Comparison of ENCODE assay signal across 8 cellular contexts in the genomic region with DNA sequence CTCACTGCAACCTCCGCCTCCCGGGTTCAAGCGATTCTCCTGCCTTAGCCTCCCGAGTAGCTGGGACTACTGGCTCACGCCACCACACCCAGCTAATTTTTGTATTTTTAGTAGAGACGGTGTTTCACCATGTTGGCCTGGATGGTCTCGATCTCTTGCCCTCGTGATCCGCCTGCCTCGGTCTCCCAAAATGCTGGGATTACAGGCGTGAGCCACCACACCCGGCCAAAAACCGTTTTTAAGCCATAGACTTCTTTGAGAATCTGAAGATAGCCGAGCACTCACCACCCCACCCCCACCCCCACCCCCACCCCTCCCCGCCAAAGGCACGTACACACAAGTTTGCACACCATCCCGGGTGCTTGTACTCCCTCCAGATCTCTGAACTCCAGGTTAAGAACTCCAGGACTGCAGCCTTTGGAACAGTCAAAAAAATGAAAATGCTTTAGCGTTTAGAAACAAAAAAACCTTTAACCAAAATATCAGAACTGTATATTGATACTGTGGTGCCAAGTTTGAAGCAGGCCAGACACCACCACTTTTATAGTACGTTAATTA. TPM values are rescaled to one million over a fixed set of nuclear protein-coding genes. Genes with fewer than 3 reads are reported as not detected.
DNase-seq lines count a peak whose midpoint lies in the region; ATAC-seq and TF ChIP-seq lines count a peak whose summit lies in the region.

No MANE protein-coding gene starts in this region.

- no peak for TF ChIP-seq CTCF in kidney epithelial cell (IDR thresholded peaks at IDR 0.05; ENCODE audit: insufficient read depth, low read length, poor library complexity, severe bottlenecking)
- no peak for TF ChIP-seq CTCF in tibial artery (IDR thresholded peaks at IDR 0.05)

- peaks cover 28% of the 10 kb centered on the region for H3K4me1 Mint-ChIP-seq in activated CD8-positive, alpha-beta memory T cell treated with anti-CD3 and anti-CD28 coated beads, Interleukin-2, amount 10 ng/mL, durations not matched to agents 7 days and 5 days
- H3K4me1 Mint-ChIP-seq in activated T-helper 1 cell treated with anti-CD3 and anti-CD28 coated beads, Interleukin-12 subunit alpha, Interleukin-12 subunit beta, Interleukin-2, Interleukin-4 antibody, amounts not matched to agents 30 ng/mL and 10 ng/mL and 1 ng/mL, durations not matched to agents 14 hours and 24 hours and 36 hours (ENCODE audit: low read depth): peaks cover 38% of the 10 kb centered on the region

- H3K4me3 ChIP-seq in kidney epithelial cell (ENCODE audit: low read depth, low read length): peak overlapping the region; percentile 64
- H3K4me3 ChIP-seq in tibial artery: peak overlapping the region; percentile 97 to 98

- CTCF ChIA-PET in activated CD8-positive, alpha-beta memory T cell treated with anti-CD3 and anti-CD28 coated beads, Interleukin-2, amount 10 ng/mL, durations not matched to agents 7 days and 5 days (lab: Charles Lee): interaction anchor here (0.7 kb wide), 2 partner anchors 289 to 428 kb away, joined by 3 to 4 read pairs; no protein-coding TSS in a partner anchor

- H3K27me3 ChIP-seq in kidney epithelial cell (ENCODE audit: control insufficient read depth, insufficient read depth, low read length): no peaks in the 10 kb centered on the region
- no peaks in the 10 kb centered on the region for H3K27me3 ChIP-seq in tibial artery

- H3K27me3 Mint-ChIP-seq in activated CD8-positive, alpha-beta memory T cell treated with anti-CD3 and anti-CD28 coated beads, Interleukin-2, amount 10 ng/mL, durations not matched to agents 7 days and 5 days: no peaks in the 10 kb centered on the region
- H3K27me3 Mint-ChIP-seq in activated T-helper 1 cell treated with anti-CD3 and anti-CD28 coated beads, Interleukin-12 subunit alpha, Interleukin-12 subunit beta, Interleukin-2, Interleukin-4 antibody, amounts not matched to agents 30 ng/mL and 10 ng/mL and 1 ng/mL, durations not matched to agents 14 hours and 24 hours and 36 hours (ENCODE audit: insufficient read depth): peaks cover 3% of the 10 kb centered on the region

- DNase-seq in activated CD8-positive, alpha-beta memory T cell treated with anti-CD3 and anti-CD28 coated beads, Interleukin-2, amount 10 ng/mL, durations not matched to agents 7 days and 5 days: no peak
- DNase-seq in activated CD8-positive, alpha-beta memory T cell treated with anti-CD3 and anti-CD28 coated beads, Interleukin-2, amount 50 U/mL, for 4 hours: no peak
- DNase-seq in activated T-helper 1 cell treated with anti-CD3 and anti-CD28 coated beads, Interleukin-12 subunit alpha, Interleukin-12 subunit beta, Interleukin-2, Interleukin-4 antibody, amounts not matched to agents 30 ng/mL and 10 ng/mL and 1 ng/mL, durations not matched to agents 14 hours and 24 hours and 36 hours (ENCODE audit: low spot score): no peak
- DNase-seq in kidney epithelial cell (ENCODE audit: low read depth) (no peak), tibial artery (no peak), NCI-H2196 (lab: John Stamatoyannopoulos, UW; ENCODE audit: unreplicated experiment) (no peak), SKM-1 (lab: John Stamatoyannopoulos, UW; ENCODE audit: unreplicated experiment) (no peak)

- H3K36me3 ChIP-seq in kidney epithelial cell (ENCODE audit: control insufficient read depth, insufficient read depth, low read length) (no peaks in the 10 kb centered on the region), tibial artery (no peaks in the 10 kb centered on the region)

- intact Hi-C loops in activated T-helper 1 cell treated with anti-CD3 and anti-CD28 coated beads, Interleukin-12 subunit alpha, Interleukin-12 subunit beta, Interleukin-2, Interleukin-4 antibody, amounts not matched to agents 30 ng/mL and 10 ng/mL and 1 ng/mL, durations not matched to agents 14 hours and 24 hours and 36 hours (cut with micrococcal nuclease): loop anchor here (1.0 to 10.0 kb wide), 4 partner anchors 44 to 414 kb away; a partner anchor contains a TSS
- intact Hi-C loops in tibial artery (cut with DNase I; ENCODE audit: low total_unique reads): loop anchor here (5.0 kb wide), 1 partner anchor 79 kb away; no protein-coding TSS in a partner anchor

- H3K36me3 Mint-ChIP-seq in activated CD8-positive, alpha-beta memory T cell treated with anti-CD3 and anti-CD28 coated beads, Interleukin-2, amount 10 ng/mL, durations not matched to agents 7 days and 5 days: peaks cover 30% of the 10 kb centered on the region
- H3K36me3 Mint-ChIP-seq in activated T-helper 1 cell treated with anti-CD3 and anti-CD28 coated beads, Interleukin-12 subunit alpha, Interleukin-12 subunit beta, Interleukin-2, Interleukin-4 antibody, amounts not matched to agents 30 ng/mL and 10 ng/mL and 1 ng/mL, durations not matched to agents 14 hours and 24 hours and 36 hours (ENCODE audit: low read depth): peaks cover 16% of the 10 kb centered on the region

- peak overlapping the region; percentile 97 for H3K27ac ChIP-seq in tibial artery

- H3K4me3 Mint-ChIP-seq in activated CD8-positive, alpha-beta memory T cell treated with anti-CD3 and anti-CD28 coated beads, Interleukin-2, amount 10 ng/mL, durations not matched to agents 7 days and 5 days: peak overlapping the region; percentile 99
- H3K4me3 Mint-ChIP-seq in activated T-helper 1 cell treated with anti-CD3 and anti-CD28 coated beads, Interleukin-12 subunit alpha, Interleukin-12 subunit beta, Interleukin-2, Interleukin-4 antibody, amounts not matched to agents 30 ng/mL and 10 ng/mL and 1 ng/mL, durations not matched to agents 14 hours and 24 hours and 36 hours: peak overlapping the region; percentile 99

- H3K4me1 ChIP-seq in tibial artery: peaks cover 0 to 48% (median 27%) of the 10 kb centered on the region in 4 donors

- peak overlapping the region; percentile 93 for H3K27ac Mint-ChIP-seq in activated CD8-positive, alpha-beta memory T cell treated with anti-CD3 and anti-CD28 coated beads, Interleukin-2, amount 10 ng/mL, durations not matched to agents 7 days and 5 days
- peak overlapping the region; percentile 88 for H3K27ac Mint-ChIP-seq in activated T-helper 1 cell treated with anti-CD3 and anti-CD28 coated beads, Interleukin-12 subunit alpha, Interleukin-12 subunit beta, Interleukin-2, Interleukin-4 antibody, amounts not matched to agents 30 ng/mL and 10 ng/mL and 1 ng/mL, durations not matched to agents 14 hours and 24 hours and 36 hours

- no peak for ATAC-seq in activated CD8-positive, alpha-beta memory T cell treated with anti-CD3 and anti-CD28 coated beads, Interleukin-2, amount 10 ng/mL, durations not matched to agents 7 days and 5 days
- ATAC-seq in GM18909 (IDR thresholded peaks at IDR 0.05; ENCODE audit: poor library complexity, unreplicated experiment): no peak

- no peaks in the 10 kb centered on the region for H3K9me3 Mint-ChIP-seq in activated CD8-positive, alpha-beta memory T cell treated with anti-CD3 and anti-CD28 coated beads, Interleukin-2, amount 10 ng/mL, durations not matched to agents 7 days and 5 days (ENCODE audit: low read depth)
- no peaks in the 10 kb centered on the region for H3K9me3 Mint-ChIP-seq in activated T-helper 1 cell treated with anti-CD3 and anti-CD28 coated beads, Interleukin-12 subunit alpha, Interleukin-12 subunit beta, Interleukin-2, Interleukin-4 antibody, amounts not matched to agents 30 ng/mL and 10 ng/mL and 1 ng/mL, durations not matched to agents 14 hours and 24 hours and 36 hours

- no peaks in the 10 kb centered on the region for H3K9me3 ChIP-seq in tibial artery

RNA-seq across cellular contexts. Expression of a gene that starts 1.5 kb away (rescaled TPM):
- 10 to 100 TPM; 89.5 to 90.8 TPM for total RNA-seq in activated CD8-positive, alpha-beta memory T cell treated with anti-CD3 and anti-CD28 coated beads, Interleukin-2, amount 10 ng/mL, durations not matched to agents 7 days and 5 days
- 78.2 and 79.2 TPM in 2 replicates for total RNA-seq in activated T-helper 1 cell treated with anti-CD3 and anti-CD28 coated beads, Interleukin-12 subunit alpha, Interleukin-12 subunit beta, Interleukin-2, Interleukin-4 antibody, amounts not matched to agents 30 ng/mL and 10 ng/mL and 1 ng/mL, durations not matched to agents 14 hours and 24 hours and 36 hours
- 47.7 and 51.1 TPM in 2 replicates for total RNA-seq in kidney epithelial cell

RNA-seq across cellular contexts. Expression of a gene that starts 48.3 kb away (rescaled TPM):
- total RNA-seq in activated CD8-positive, alpha-beta memory T cell treated with anti-CD3 and anti-CD28 coated beads, Interleukin-2, amount 10 ng/mL, durations not matched to agents 7 days and 5 days: under 1 TPM; 0.66 to 0.67 TPM
- total RNA-seq in activated T-helper 1 cell treated with anti-CD3 and anti-CD28 coated beads, Interleukin-12 subunit alpha, Interleukin-12 subunit beta, Interleukin-2, Interleukin-4 antibody, amounts not matched to agents 30 ng/mL and 10 ng/mL and 1 ng/mL, durations not matched to agents 14 hours and 24 hours and 36 hours: 0.88 and 0.93 TPM in 2 replicates
- total RNA-seq in kidney epithelial cell: 0.75 and 1.5 TPM in 2 replicates

RNA-seq across cellular contexts. Expression of a gene that starts 59.9 kb away (rescaled TPM):
- 10 to 100 TPM; 32.3 to 38.5 TPM for total RNA-seq in activated CD8-positive, alpha-beta memory T cell treated with anti-CD3 and anti-CD28 coated beads, Interleukin-2, amount 10 ng/mL, durations not matched to agents 7 days and 5 days
- total RNA-seq in activated T-helper 1 cell treated with anti-CD3 and anti-CD28 coated beads, Interleukin-12 subunit alpha, Interleukin-12 subunit beta, Interleukin-2, Interleukin-4 antibody, amounts not matched to agents 30 ng/mL and 10 ng/mL and 1 ng/mL, durations not matched to agents 14 hours and 24 hours and 36 hours: 24.6 and 27.7 TPM in 2 replicates
- 17.7 and 18.3 TPM in 2 replicates for total RNA-seq in kidney epithelial cell
